7 cellular contexts compared by ENCODE assay signal in genomic region chr1:173862146-173862768, GRCh38. TPM values are rescaled to one million over a fixed set of nuclear protein-coding genes. Genes with fewer than 3 reads are reported as not detected.
DNase-seq lines count a peak whose midpoint lies in the region; ATAC-seq and TF ChIP-seq lines count a peak whose summit lies in the region.
"Not testable (repeated sequence)": the region's sequence is repeated elsewhere in the genome, so short reads cannot be mapped to it uniquely, and the experiment has no call there.
"Had no signal": no experiment of that assay in that cellular context is flagged by ENCODE, and none has a peak within 500 bp of the region (broad histone marks: within the 10 kb centered on the region; RNA-seq: fewer than 3 reads in every experiment).

No MANE protein-coding gene starts in this region.

- peak overlapping the region; percentile 91 for H3K4me3 Mint-ChIP-seq in activated T-cell treated with anti-CD3 and anti-CD28 coated beads, Interleukin-2, amount 50 U/mL, for 4 hours

- POLR2A ChIA-PET in SK-N-SH (lab: Yijun Ruan, JAX), result interaction anchor here (0.7 to 1.5 kb wide), 2 partner anchors 16 to 148 kb away, joined by 3 to 5 read pairs; partner anchors contain the start of gene KLHL20

- peaks cover 22% of the 10 kb centered on the region for H3K4me1 Mint-ChIP-seq in activated T-cell treated with anti-CD3 and anti-CD28 coated beads, Interleukin-2, amount 50 U/mL, for 4 hours (ENCODE audit: low read depth)

- H3K36me3 Mint-ChIP-seq in activated T-cell treated with anti-CD3 and anti-CD28 coated beads, Interleukin-2, amount 50 U/mL, for 4 hours (ENCODE audit: insufficient read depth), result peaks cover 63% of the 10 kb centered on the region

- H3K9ac ChIP-seq in SK-N-SH, result not testable (repeated sequence)

- DNase-seq in Daoy (ENCODE audit: low read depth) (peak; percentile 50), KBM-7 (peak; percentile 46)
- DNase-seq in SK-N-SH; activated T-cell treated with anti-CD3 and anti-CD28 coated beads, Interleukin-2, amount 50 U/mL, for 4 hours; erythroblast (lab: John Stamatoyannopoulos, UW): not testable (repeated sequence)
- peak; percentile 68 for DNase-seq in stimulated activated CD8-positive, alpha-beta memory T cell treated with anti-CD3 and anti-CD28 coated beads, Interleukin-4, amount 100 ng/mL, for 48 hours

- peaks cover 26% of the 10 kb centered on the region for H3K79me2 ChIP-seq in SK-N-SH (ENCODE audit: insufficient read depth)

- peak; percentile 25 to 28 for ATAC-seq in activated T-cell treated with anti-CD3 and anti-CD28 coated beads, Interleukin-2, amount 50 U/mL, for 4 hours

- not testable (repeated sequence) for H3K27me3 Mint-ChIP-seq in activated T-cell treated with anti-CD3 and anti-CD28 coated beads, Interleukin-2, amount 50 U/mL, for 4 hours (ENCODE audit: low read depth)

- TF ChIP-seq RAD21 in SK-N-SH (IDR thresholded peaks at IDR 0.05; ENCODE audit: low read length), result not testable (repeated sequence)

- not testable (repeated sequence) for H3K27ac ChIP-seq in SK-N-SH (ENCODE audit: low read depth in 2 of 2, low read length in 1 of 2)

- peaks cover 49% of the 10 kb centered on the region for H4K20me1 ChIP-seq in SK-N-SH (ENCODE audit: insufficient read depth)

- not testable (repeated sequence) for H3K9me3 Mint-ChIP-seq in activated T-cell treated with anti-CD3 and anti-CD28 coated beads, Interleukin-2, amount 50 U/mL, for 4 hours

- H3K36me3 ChIP-seq in SK-N-SH (replicated peaks in 1 of 2; ENCODE audit: control insufficient read depth in 1 of 2, insufficient read depth in 2 of 2, low read length in 1 of 2), result peaks cover 53 to 81% of the 10 kb centered on the region in 2 experiments

- CTCF ChIA-PET in SK-N-SH (lab: Yijun Ruan, JAX), result interaction anchor here (1.3 kb wide), 1 partner anchor 10 kb away, joined by 4 read pairs; no protein-coding TSS in a partner anchor

- not testable (repeated sequence) for H3K4me2 ChIP-seq in SK-N-SH

- not testable (repeated sequence) for TF ChIP-seq CTCF in SK-N-SH (IDR thresholded peaks at IDR 0.05)

- 90% methylated on average over 13 of the region's 13 CpGs for WGBS in SK-N-SH (ENCODE audit: low lambda C conversion rate)

- peak; percentile 20 for TF ChIP-seq POLR2A in erythroblast (IDR thresholded peaks at IDR 0.05; ENCODE audit: low read length)

- not testable (repeated sequence) for TF ChIP-seq EP300 in SK-N-SH (IDR thresholded peaks at IDR 0.05; ENCODE audit: borderline replicate concordance in 1 of 2, low read depth in 1 of 2, low read length in 1 of 2)

- H3F3A ChIP-seq in SK-N-SH (replicated peaks; ENCODE audit: insufficient read depth), result peaks cover 87% of the 10 kb centered on the region

- H3K9me3 ChIP-seq in SK-N-SH, result not testable (repeated sequence)

- H3K4me3 ChIP-seq in SK-N-SH (ENCODE audit: low read depth in 2 of 2, low read length in 1 of 2), result not testable (repeated sequence)

- in situ Hi-C loops in KBM-7 (cut with MboI; ENCODE audit: low pct_unique_long_range_greater_than_20kb, low sequenced_read_pairs), result not testable (repeated sequence)

- H3K27me3 ChIP-seq in SK-N-SH (ENCODE audit: insufficient read depth), result not testable (repeated sequence)

- peaks cover 6 to 17% of the 10 kb centered on the region in 2 experiments; a peak in 3 of 4 replicates for H3K4me1 ChIP-seq in SK-N-SH (ENCODE audit: control insufficient read depth in 1 of 2, insufficient read depth in 2 of 2, low read depth in 1 of 2, low read length in 1 of 2)

- H3K9me2 ChIP-seq in SK-N-SH, result not testable (repeated sequence)

- H2AFZ ChIP-seq in SK-N-SH (ENCODE audit: low read depth), result not testable (repeated sequence)

TF ChIP-seq in SK-N-SH, 30 proteins besides CTCF, POLR2A, EP300 and RAD21:
- TF ChIP-seq JUND (IDR thresholded peaks at IDR 0.05) (peak; percentile 32; the same call in 1 of the 2 replicates), POLR2AphosphoS5 (IDR thresholded peaks at IDR 0.05; ENCODE audit: low read depth, low read length) (peak; percentile 59; the same call in 1 of the 2 replicates), REST (IDR thresholded peaks at IDR 0.05; ENCODE audit: low read depth, low read length) (0 out of 2 replicates have a peak, but pooled peaks have one; percentile 9), SIN3A (IDR thresholded peaks at IDR 0.05; ENCODE audit: borderline replicate concordance, low read depth, low read length) (peak; percentile 56; the same call in 1 of the 2 replicates)

RNA-seq across cellular contexts. Expression of gene GAS5, which starts 5.5 kb away (rescaled TPM):
- 584 and 698 TPM in 2 replicates for total RNA-seq in Daoy (2014; rRNA removed; shearing (Covaris generic))
- polyA plus RNA-seq in SK-N-SH (2012; rRNA removed), result 961 and 1,422 TPM in 2 replicates
- 1,326 and 1,438 TPM in 2 replicates for polyA plus RNA-seq in SK-N-SH (2012; cell fraction: cytosol; rRNA removed)
- 871 and 1,534 TPM in 2 replicates for polyA plus RNA-seq in SK-N-SH (2012; cell fraction: nucleus; rRNA removed)
- 100 to 1,000 TPM; 836 to 968 (median 925) TPM for total RNA-seq in activated T-cell treated with anti-CD3 and anti-CD28 coated beads, Interleukin-2, amount 50 U/mL, for 4 hours

RNA-seq across cellular contexts. Expression of gene ZBTB37, which starts 5.9 kb away (rescaled TPM):
- total RNA-seq in Daoy (2014; rRNA removed; shearing (Covaris generic)), result 3.2 and 3.5 TPM in 2 replicates
- polyA plus RNA-seq in SK-N-SH (2012; rRNA removed), result 0.89 and 1.2 TPM in 2 replicates
- 0.73 and 0.75 TPM in 2 replicates for polyA plus RNA-seq in SK-N-SH (2012; cell fraction: cytosol; rRNA removed)
- polyA plus RNA-seq in SK-N-SH (2012; cell fraction: nucleus; rRNA removed), result 1.6 and 3.4 TPM in 2 replicates
- total RNA-seq in activated T-cell treated with anti-CD3 and anti-CD28 coated beads, Interleukin-2, amount 50 U/mL, for 4 hours, result 1 to 10 TPM; 5.8 to 8.1 (median 7.7) TPM

RNA-seq across cellular contexts. Expression of gene CENPL, which starts 37.6 kb away (rescaled TPM):
- total RNA-seq in Daoy (2014; rRNA removed; shearing (Covaris generic)), result 40.6 and 50.7 TPM in 2 replicates
- polyA plus RNA-seq in SK-N-SH (2012; rRNA removed), result 4.0 and 6.9 TPM in 2 replicates
- 5.7 and 6.5 TPM in 2 replicates for polyA plus RNA-seq in SK-N-SH (2012; cell fraction: cytosol; rRNA removed)
- polyA plus RNA-seq in SK-N-SH (2012; cell fraction: nucleus; rRNA removed), result 2.0 and 4.4 TPM in 2 replicates
- 10 to 100 TPM; 13.9 to 15.9 (median 15.1) TPM for total RNA-seq in activated T-cell treated with anti-CD3 and anti-CD28 coated beads, Interleukin-2, amount 50 U/mL, for 4 hours

RNA-seq across cellular contexts. Expression of gene DARS2, which starts 37.8 kb away (rescaled TPM):
- 37.9 and 42.2 TPM in 2 replicates for total RNA-seq in Daoy (2014; rRNA removed; shearing (Covaris generic))
- 17.1 and 22.1 TPM in 2 replicates for polyA plus RNA-seq in SK-N-SH (2012; rRNA removed)
- 20.1 and 22.9 TPM in 2 replicates for polyA plus RNA-seq in SK-N-SH (2012; cell fraction: cytosol; rRNA removed)
- 15.1 and 21.4 TPM in 2 replicates for polyA plus RNA-seq in SK-N-SH (2012; cell fraction: nucleus; rRNA removed)
- 10 to 100 TPM; 30.7 to 38.6 (median 35.5) TPM for total RNA-seq in activated T-cell treated with anti-CD3 and anti-CD28 coated beads, Interleukin-2, amount 50 U/mL, for 4 hours

RNA-seq across cellular contexts. Expression of gene SERPINC1, which starts 54.9 kb away (rescaled TPM):
- total RNA-seq in Daoy (2014; rRNA removed; shearing (Covaris generic)), result not detected in 2 replicates
- 0.05 and 0.08 TPM in 2 replicates for polyA plus RNA-seq in SK-N-SH (2012; rRNA removed)
- 0.03 and 0.04 TPM in 2 replicates for polyA plus RNA-seq in SK-N-SH (2012; cell fraction: cytosol; rRNA removed)
- 0.18 and 0.27 TPM in 2 replicates for polyA plus RNA-seq in SK-N-SH (2012; cell fraction: nucleus; rRNA removed)
- total RNA-seq in activated T-cell treated with anti-CD3 and anti-CD28 coated beads, Interleukin-2, amount 50 U/mL, for 4 hours, result under 1 TPM; 0.34 to 0.96 (median 0.52) TPM
- total RNA-seq: CD4-positive, alpha-beta T cell had no signal
